ENCODE assay signal across 8 cellular contexts in genomic region chr13:49996951-49997895, GRCh38. TPM values are rescaled to one million over a fixed set of nuclear protein-coding genes. Genes with fewer than 3 reads are reported as not detected.
A peak's percentile ranks its signal among the peaks of the same experiment; 100 is the strongest.
DNase-seq lines count a peak whose midpoint lies in the region; FAIRE-seq and TF ChIP-seq lines count a peak whose summit lies in the region.

A gene with protein sequence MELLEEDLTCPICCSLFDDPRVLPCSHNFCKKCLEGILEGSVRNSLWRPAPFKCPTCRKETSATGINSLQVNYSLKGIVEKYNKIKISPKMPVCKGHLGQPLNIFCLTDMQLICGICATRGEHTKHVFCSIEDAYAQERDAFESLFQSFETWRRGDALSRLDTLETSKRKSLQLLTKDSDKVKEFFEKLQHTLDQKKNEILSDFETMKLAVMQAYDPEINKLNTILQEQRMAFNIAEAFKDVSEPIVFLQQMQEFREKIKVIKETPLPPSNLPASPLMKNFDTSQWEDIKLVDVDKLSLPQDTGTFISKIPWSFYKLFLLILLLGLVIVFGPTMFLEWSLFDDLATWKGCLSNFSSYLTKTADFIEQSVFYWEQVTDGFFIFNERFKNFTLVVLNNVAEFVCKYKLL (plus strand): TSS chr13:49997042. CDS start chr13:50011941, 14,899 bp downstream.

- in situ Hi-C loops in SK-MEL-5 (cut with HindIII; ENCODE audit: low pct_unique_long_range_greater_than_20kb, low sequenced_read_pairs): no loop called here

- H3K79me2 ChIP-seq in Loucy (ENCODE audit: insufficient read depth, low read length): peaks cover 55% of the 10 kb centered on the region

- peak within 1 kb of the TSS; percentile 99 for H3K9ac ChIP-seq in Loucy (ENCODE audit: low read depth, low read length, poor library complexity, severe bottlenecking)

- no peak for FAIRE-seq in frontal cortex (lab: Jason Lieb, UNC)

- intact Hi-C loops in activated naive CD4-positive, alpha-beta T cell treated with anti-CD3 and anti-CD28 coated beads for 36 hours (cut with micrococcal nuclease): loop anchor here (1.0 to 5.0 kb wide), 15 partner anchors 61 to 913 kb away; partner anchors contain the start of genes CAB39L, SETDB2 and SPRYD7

- H3K27me3 Mint-ChIP-seq in activated naive CD4-positive, alpha-beta T cell treated with anti-CD3 and anti-CD28 coated beads for 36 hours (ENCODE audit: low read depth): no peaks in the 10 kb centered on the region

- H4K20me1 ChIP-seq in Loucy (ENCODE audit: insufficient read depth, low read length, poor library complexity, severe bottlenecking): peaks cover 45% of the 10 kb centered on the region

- H3K9me3 Mint-ChIP-seq in activated naive CD4-positive, alpha-beta T cell treated with anti-CD3 and anti-CD28 coated beads for 36 hours: no peaks in the 10 kb centered on the region

- peak within 1 kb of the TSS; percentile 85 for H3K27ac Mint-ChIP-seq in activated naive CD4-positive, alpha-beta T cell treated with anti-CD3 and anti-CD28 coated beads for 36 hours

- H3K36me3 Mint-ChIP-seq in activated naive CD4-positive, alpha-beta T cell treated with anti-CD3 and anti-CD28 coated beads for 36 hours (ENCODE audit: low read depth): peaks cover 21% of the 10 kb centered on the region

- peak; percentile 92 for DNase-seq in GDM1 (lab: John Stamatoyannopoulos, UW)
- peak; percentile 78 for DNase-seq in H7
- peak; percentile 89 for DNase-seq in SK-MEL-5 (ENCODE audit: low read depth, low spot score)
- peak; percentile 90 for DNase-seq in activated naive CD4-positive, alpha-beta T cell treated with anti-CD3 and anti-CD28 coated beads for 36 hours
- peak; percentile 67 to 75 for DNase-seq in frontal cortex (ENCODE audit: low spot score in 2 of 2)
- peak; percentile 60 for DNase-seq in non-pigmented ciliary epithelial cell (ENCODE audit: low read depth)
- peak; percentile 96 for DNase-seq in superior temporal gyrus (ENCODE audit: extremely low spot score)

- H3K4me3 Mint-ChIP-seq in activated naive CD4-positive, alpha-beta T cell treated with anti-CD3 and anti-CD28 coated beads for 36 hours: peak within 1 kb of the TSS; percentile 79

- H3K4me2 ChIP-seq in Loucy (ENCODE audit: low read depth, low read length, poor library complexity, severe bottlenecking): peak within 1 kb of the TSS; percentile 92

- H3K4me1 Mint-ChIP-seq in activated naive CD4-positive, alpha-beta T cell treated with anti-CD3 and anti-CD28 coated beads for 36 hours (ENCODE audit: low read depth): peaks cover 33% of the 10 kb centered on the region

- no peaks in the 10 kb centered on the region for H3K9me2 ChIP-seq in Loucy (replicated peaks; ENCODE audit: low read depth, low read length)

- no peaks in the 10 kb centered on the region for H3K9me3 ChIP-seq in Loucy (ENCODE audit: insufficient read depth, low read depth, low read length)

- CTCF ChIA-PET in activated naive CD4-positive, alpha-beta T cell treated with anti-CD3 and anti-CD28 coated beads for 36 hours (lab: Charles Lee): interaction anchor here (0.6 to 2.2 kb wide), 26 partner anchors 10 to 1900 kb away, joined by 3 to 15 read pairs (median 4); no protein-coding TSS in a partner anchor

- peak within 1 kb of the TSS; percentile 89 for H3K4me3 ChIP-seq in H7 (ENCODE audit: insufficient read depth, low read depth, low read length)
- H3K4me3 ChIP-seq in Loucy (ENCODE audit: low read length, poor library complexity, severe bottlenecking): peak within 1 kb of the TSS; percentile 86

- H3F3A ChIP-seq in Loucy (ENCODE audit: low read depth): no peaks in the 10 kb centered on the region

- peaks cover 3% of the 10 kb centered on the region; the same call in 1 of the 2 replicates for H3K27me3 ChIP-seq in H7 (ENCODE audit: control insufficient read depth, insufficient read depth, low read length)
- H3K27me3 ChIP-seq in Loucy (ENCODE audit: insufficient read depth, low read length, poor library complexity, severe bottlenecking): no peaks in the 10 kb centered on the region

- H3K36me3 ChIP-seq in H7 (replicated peaks; ENCODE audit: control insufficient read depth, insufficient read depth, low read length) (no peaks in the 10 kb centered on the region; the same call in 1 of the 2 replicates), Loucy (ENCODE audit: insufficient read depth, low read length) (peaks cover 3% of the 10 kb centered on the region; the same call in 1 of the 2 replicates)

- TF ChIP-seq CTCF in Loucy (conservative IDR thresholded peaks at IDR 0.05; ENCODE audit: low read length): peak; percentile 92

- H3K4me1 ChIP-seq in Loucy (ENCODE audit: insufficient read depth, low read length, poor library complexity, severe bottlenecking): peaks cover 50% of the 10 kb centered on the region

- H2AFZ ChIP-seq in Loucy (ENCODE audit: low read length): peak within 1 kb of the TSS; percentile 89

RNA-seq across cellular contexts. Expression of the gene that starts here (rescaled TPM):
- 22.7 and 29.4 TPM in 2 replicates for total RNA-seq in H7 (2014; rRNA removed; shearing (Covaris generic))
- total RNA-seq in SK-MEL-5 (2014; rRNA removed; shearing (Covaris generic)): 38.5 and 41.8 TPM in 2 replicates
- 16.3 and 16.4 TPM in 2 replicates for polyA plus RNA-seq in SK-MEL-5 (2015; cell fraction: cytosol; rRNA removed)
- polyA plus RNA-seq in SK-MEL-5 (2015; cell fraction: nucleus; rRNA removed): 53.9 and 69.4 TPM in 2 replicates
- total RNA-seq in activated naive CD4-positive, alpha-beta T cell treated with anti-CD3 and anti-CD28 coated beads for 36 hours: 10 to 100 TPM; 15.5 to 15.8 TPM
- total RNA-seq in frontal cortex: 157 TPM

Comparison
In these comparisons a context has a peak if more than half of its experiments do, and no peak if none do; other contexts are left out.
1. Peak in every context shown above with its lines: DNase-seq and H3K4me3 ChIP-seq.